8 cellular contexts compared by ENCODE assay signal in genomic region chr17:81003711-81004335, GRCh38. TPM values are rescaled to one million over a fixed set of nuclear protein-coding genes. Genes with fewer than 3 reads are reported as not detected.
DNase-seq lines count a peak whose midpoint lies in the region; ATAC-seq, FAIRE-seq and TF ChIP-seq lines count a peak whose summit lies in the region.

No MANE protein-coding gene starts in this region.

- no peaks in the 10 kb centered on the region for H3K9me3 ChIP-seq in heart right ventricle

- peaks cover 15% of the 10 kb centered on the region for H3K4me1 Mint-ChIP-seq in activated naive CD8-positive, alpha-beta T cell treated with anti-CD3 and anti-CD28 coated beads for 36 hours

- H3K36me3 Mint-ChIP-seq in activated naive CD8-positive, alpha-beta T cell treated with anti-CD3 and anti-CD28 coated beads for 36 hours, result peaks cover 1% of the 10 kb centered on the region

- H3K4me3 Mint-ChIP-seq in activated naive CD8-positive, alpha-beta T cell treated with anti-CD3 and anti-CD28 coated beads for 36 hours, result peak overlapping the region; percentile 22

- H3K4me1 ChIP-seq in heart right ventricle, result peaks cover 16 to 41% (median 32%) of the 10 kb centered on the region in 9 donors

- H3K9me3 Mint-ChIP-seq in activated naive CD8-positive, alpha-beta T cell treated with anti-CD3 and anti-CD28 coated beads for 36 hours, result no peaks in the 10 kb centered on the region

- H3K36me3 ChIP-seq in heart right ventricle, result peaks cover 0 to 17% (median 13%) of the 10 kb centered on the region in 9 donors

- intact Hi-C loops in heart right ventricle (cut with DNase I) (no loop called here), Right ventricle myocardium superior (cut with DNase I) (no loop called here)

- H3K27ac ChIP-seq in heart right ventricle, result no peak overlapping the region

- peak; percentile 66 for FAIRE-seq in urothelium cell line (lab: Jason Lieb, UNC)

- H3K27ac Mint-ChIP-seq in activated naive CD8-positive, alpha-beta T cell treated with anti-CD3 and anti-CD28 coated beads for 36 hours, result no peak overlapping the region

- H3K27me3 ChIP-seq in heart right ventricle, result peaks cover 8 to 48% (median 25%) of the 10 kb centered on the region in 7 donors

- TF ChIP-seq CTCF in heart right ventricle (IDR thresholded peaks at IDR 0.05), result no peak

- DNase-seq in heart right ventricle (no peak), Right ventricle myocardium superior (no peak), islet precursor cell (peak; percentile 67), urothelium cell line (ENCODE audit: low spot score) (no peak), mesenteric fat pad (ENCODE audit: low spot score) (no peak), NCI-H1105 (lab: John Stamatoyannopoulos, UW) (no peak)
- DNase-seq in activated naive CD8-positive, alpha-beta T cell treated with anti-CD3 and anti-CD28 coated beads for 36 hours, result no peak
- no peak for DNase-seq in activated CD8-positive, alpha-beta memory T cell treated with anti-CD3 and anti-CD28 coated beads for 24 hours

- WGBS in heart right ventricle, 2 donors, result 4 to 8% methylated on average over 36 to 56 of the region's 56 CpGs

- H3K4me3 ChIP-seq in heart right ventricle, result peak overlapping the region in 8 of 10 donors; percentile 5 to 41 (median 24)

- peaks cover 42% of the 10 kb centered on the region for H3K27me3 Mint-ChIP-seq in activated naive CD8-positive, alpha-beta T cell treated with anti-CD3 and anti-CD28 coated beads for 36 hours

- ATAC-seq in heart right ventricle (peak in 3 of 8 donors; percentile 1 to 11 (median 10)), Right ventricle myocardium superior (ENCODE audit: poor library complexity) (no peak)

RNA-seq across cellular contexts. Expression of gene CHMP6, which starts 12.2 kb away (rescaled TPM):
- total RNA-seq in heart right ventricle (10 to 100 TPM; 17.5 to 26.4 (median 22.1) TPM), Right ventricle myocardium superior (13.6 TPM), mesenteric fat pad (25.3 TPM)
- polyA plus RNA-seq in heart right ventricle, result 10 to 100 TPM; 23.8 to 30.6 TPM
- 10 to 100 TPM; 21.6 to 23.8 TPM for total RNA-seq in activated naive CD8-positive, alpha-beta T cell treated with anti-CD3 and anti-CD28 coated beads for 36 hours

RNA-seq across cellular contexts. Expression of gene BAIAP2, which starts 31.1 kb away (rescaled TPM):
- total RNA-seq in heart right ventricle (10 to 100 TPM in 9 of 10 donors, 1 to 10 TPM in 1; 9.5 to 25.8 (median 13.8) TPM), Right ventricle myocardium superior (34.7 TPM), mesenteric fat pad (24.6 TPM)
- 10 to 100 TPM; 16.1 to 18.7 TPM for polyA plus RNA-seq in heart right ventricle
- 10 to 100 TPM in 1 of 2 experiments, 1 to 10 TPM in 1; 7.7 to 10.0 TPM for total RNA-seq in activated naive CD8-positive, alpha-beta T cell treated with anti-CD3 and anti-CD28 coated beads for 36 hours
